In the genomic region with DNA sequence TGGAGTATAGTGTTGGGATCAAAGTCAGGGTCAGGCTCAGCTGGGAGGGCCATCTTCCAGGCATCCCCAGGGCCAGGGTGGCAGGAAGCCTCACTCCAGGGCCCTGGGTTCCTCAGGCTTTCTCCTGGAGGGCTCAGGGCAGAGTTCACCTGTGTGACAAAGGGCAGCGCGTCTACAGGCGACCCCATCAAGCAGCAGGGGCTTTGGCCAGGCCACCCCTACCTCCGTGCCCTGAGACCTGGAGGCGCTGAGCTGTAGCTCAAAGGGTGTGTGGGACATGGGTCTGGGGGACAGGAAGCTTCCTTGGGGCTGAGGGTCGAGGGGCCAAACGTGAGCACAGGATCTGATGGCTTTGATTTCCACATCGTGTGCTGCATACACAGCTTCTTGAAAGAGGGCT, we compare ENCODE assay signal across 1 cellular context.
TF ChIP-seq lines count a peak whose summit lies in the region.

No MANE protein-coding gene starts in this region.

TF ChIP-seq in HEK293T, 16 proteins besides CTCF, POLR2A, EP300 and RAD21:
- TF ChIP-seq CTBP1 (IDR thresholded peaks at IDR 0.05; ENCODE audit: borderline replicate concordance) (no peak), HDGF (IDR thresholded peaks at IDR 0.05; ENCODE audit: borderline replicate concordance) (no peak), BHLHE40 (IDR thresholded peaks at IDR 0.05; ENCODE audit: borderline replicate concordance) (no peak), ARNT (IDR thresholded peaks at IDR 0.05) (no peak), SUZ12 (IDR thresholded peaks at IDR 0.05) (no peak), TARDBP (IDR thresholded peaks at IDR 0.05) (no peak), NFRKB (IDR thresholded peaks at IDR 0.05) (no peak), ZNF384 (IDR thresholded peaks at IDR 0.05) (no peak), ELF4 (IDR thresholded peaks at IDR 0.05) (no peak), FOXK2 (IDR thresholded peaks at IDR 0.05) (no peak), FOXM1 (IDR thresholded peaks at IDR 0.05; ENCODE audit: borderline replicate concordance) (no peak), SP1 (IDR thresholded peaks at IDR 0.05) (no peak)
TF ChIP-seq in HEK293T: peak in this region for 0.
